In the genomic region with DNA sequence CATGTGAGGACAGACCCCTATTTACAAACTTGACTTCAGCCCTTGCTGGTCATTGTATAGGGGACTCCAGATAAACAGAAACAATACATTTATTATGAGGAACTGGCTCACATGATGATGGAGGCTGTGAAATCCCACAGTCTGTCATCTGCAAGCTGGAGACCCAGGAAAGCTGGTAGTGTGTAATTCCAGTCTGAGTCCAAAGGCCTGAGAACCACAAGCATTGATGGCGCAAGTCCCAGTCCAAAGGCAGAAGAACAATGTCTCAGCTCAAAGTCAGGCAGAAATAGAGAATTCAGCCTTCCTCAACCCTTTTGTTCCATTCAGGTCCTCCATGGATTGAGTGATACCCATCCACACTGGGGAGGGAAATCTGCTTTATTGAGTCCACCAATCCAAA, we compare ENCODE assay signal across 1 cellular context.
A peak's percentile ranks its signal among the peaks of the same experiment; 100 is the strongest.
TF ChIP-seq lines count a peak whose summit lies in the region.

No MANE protein-coding gene starts in this region.

TF ChIP-seq in HepG2, 621 proteins besides CTCF, POLR2A, EP300 and RAD21 (continued from another document):
- TF ChIP-seq HNF4A (CRISPR knock-in tag; IDR thresholded peaks at IDR 0.05) (peak; percentile 63), NCOR1 (IDR thresholded peaks at IDR 0.05; ENCODE audit: borderline replicate concordance, low read length) (0 out of 2 replicates have a peak, but pooled peaks have one; percentile 34), HNF4G (IDR thresholded peaks at IDR 0.05; ENCODE audit: borderline replicate concordance, low read depth, low read length) (peak; percentile 75), HNF4G (CRISPR knock-in tag; IDR thresholded peaks at IDR 0.05; ENCODE audit: borderline replicate concordance, low read depth) (no peak)
- TF ChIP-seq, protein P1, sequence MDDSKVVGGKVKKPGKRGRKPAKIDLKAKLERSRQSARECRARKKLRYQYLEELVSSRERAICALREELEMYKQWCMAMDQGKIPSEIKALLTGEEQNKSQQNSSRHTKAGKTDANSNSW (CRISPR knock-in tag; IDR thresholded peaks at IDR 0.05; ENCODE audit: borderline replicate concordance), result no peak
